ENCODE assay signal across 17 cellular contexts in genomic region chr22:48846200-48846599, GRCh38.
"Had no signal": no experiment of that assay in that cellular context is flagged by ENCODE, and none has a peak within 500 bp of the region (broad histone marks: within the 10 kb centered on the region; RNA-seq: fewer than 3 reads in every experiment).

No MANE protein-coding gene starts in this region.

- DNase-seq: dermis blood vessel endothelial cell; effector CD4-positive, alpha-beta T cell; effector memory CD4-positive, alpha-beta T cell; foreskin keratinocyte; hypothalamus; immature natural killer cell; islet precursor cell; kidney glomerular epithelial cell; left colon; left ventricle myocardium inferior; mammary epithelial cell; mesendoderm; midbrain; naive thymus-derived CD4-positive, alpha-beta T cell had no signal

- ATAC-seq: foreskin keratinocyte; gastroesophageal sphincter; heart left ventricle; left colon; left lobe of liver; naive thymus-derived CD4-positive, alpha-beta T cell had no signal
